ENCODE assay signal across 8 cellular contexts in the genomic region with DNA sequence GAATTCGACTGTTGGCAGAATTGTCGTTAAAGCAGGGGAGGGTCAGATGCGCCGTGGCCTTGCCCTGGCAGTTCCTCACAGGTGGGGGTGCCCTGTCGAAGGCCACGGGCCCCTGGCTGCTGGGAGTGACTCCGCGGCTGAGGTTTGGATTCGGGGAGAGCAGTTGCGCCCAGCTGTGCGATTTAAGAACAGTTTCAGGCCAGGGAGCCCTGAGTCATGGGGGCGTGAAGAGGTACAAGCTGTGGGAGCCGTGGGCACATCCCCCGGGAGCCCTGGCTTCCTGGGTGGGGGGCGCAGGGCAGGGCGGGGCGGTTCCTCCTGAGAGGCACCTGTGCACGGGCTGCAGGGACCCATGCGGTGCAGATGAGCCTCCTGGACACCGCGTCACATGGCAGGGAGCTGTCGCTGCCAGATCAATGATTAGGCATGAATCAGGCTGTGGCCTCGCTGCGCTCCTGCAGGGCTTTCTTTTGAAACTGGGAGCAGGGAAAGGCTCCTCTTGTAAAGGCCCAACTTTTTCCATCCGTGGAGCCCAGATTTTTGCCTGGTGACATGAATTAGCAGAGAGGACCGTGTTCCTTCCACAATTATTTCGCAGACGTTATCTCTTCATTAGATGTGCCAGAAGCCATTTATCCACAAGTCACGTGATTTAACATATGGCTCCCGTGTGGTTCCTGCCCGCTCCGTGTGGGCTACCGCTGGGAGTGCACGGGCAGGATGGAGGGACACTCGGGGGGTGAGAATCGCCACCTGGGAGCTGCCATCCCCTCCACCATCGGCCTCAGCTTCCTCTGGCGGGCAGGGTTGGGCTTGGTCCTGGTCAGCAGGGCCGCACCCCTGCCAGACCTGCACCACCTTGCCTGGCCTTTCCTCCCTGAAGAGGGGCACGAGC. TPM values are rescaled to one million over a fixed set of nuclear protein-coding genes. Genes with fewer than 3 reads are reported as not detected.
DNase-seq lines count a peak whose midpoint lies in the region; ATAC-seq, FAIRE-seq and TF ChIP-seq lines count a peak whose summit lies in the region.

No MANE protein-coding gene starts in this region.

- H3K4me2 ChIP-seq in K562 (ENCODE audit: insufficient read depth, low read length): peak overlapping the region; percentile 73

- BruUV-seq in K562 (replicated peaks; lab: Mats Ljungman, UMichigan): TSS peak; percentile 60

- ATAC-seq in HG02938 (IDR thresholded peaks at IDR 0.05; ENCODE audit: unreplicated experiment) (peak; percentile 26), K562 (peak; percentile 40; the same call in 2 of the 3 replicates), HG03139 (IDR thresholded peaks at IDR 0.05; ENCODE audit: unreplicated experiment) (no peak)

- POLR2A ChIA-PET in K562 (lab: Yijun Ruan, JAX): interaction anchor here (0.7 kb wide), 1 partner anchor 156 kb away, joined by 3 read pairs; no protein-coding TSS in a partner anchor

- no peak for TF ChIP-seq EP300 in K562 (IDR thresholded peaks at IDR 0.05; ENCODE audit: low read length)

- TF ChIP-seq POLR2A in K562 (conservative IDR thresholded peaks at IDR 0.05): no peak

- peaks cover 3% of the 10 kb centered on the region; the same call in 1 of the 2 replicates for H3K27me3 ChIP-seq in GM06990 (replicated peaks; ENCODE audit: control insufficient read depth, insufficient read depth, low read length)
- H3K27me3 ChIP-seq in K562 (ENCODE audit: control insufficient read depth in 2 of 2, insufficient read depth in 2 of 2, low read length in 2 of 2): no peaks in the 10 kb centered on the region
- peaks cover 23% of the 10 kb centered on the region for H3K27me3 ChIP-seq in iPS-20b (ENCODE audit: insufficient read depth, low read length)

- DNase-seq in GM06990 (ENCODE audit: extremely low read depth, insufficient read length) (peak; percentile 34), RCC 7860 (ENCODE audit: low spot score) (peak; percentile 37), K562 (ENCODE audit: extremely low read depth in 1 of 4, low spot score in 3 of 4) (peak in 3 of 4 experiments; percentile 35 to 55 (median 35)), NCI-H128 (lab: John Stamatoyannopoulos, UW; ENCODE audit: unreplicated experiment) (no peak)
- DNase-seq in stimulated activated CD4-positive, alpha-beta T cell treated with anti-CD3 and anti-CD28 coated beads, Interleukin-2, amount 100 ng/mL, for 24 hours: peak; percentile 49 to 59

- H3K27ac ChIP-seq in K562 (ENCODE audit: extremely low read depth, low read depth, low read length) (peak overlapping the region; percentile 79; the same call in 2 of the 3 replicates), iPS-20b (ENCODE audit: low read length) (no peak overlapping the region)

- peaks cover 12% of the 10 kb centered on the region; the same call in 2 of the 3 replicates for H3K79me2 ChIP-seq in K562 (ENCODE audit: control insufficient read depth, insufficient read depth, low read length)

- 11% methylated on average over 27 of the region's 40 CpGs for WGBS in K562 (ENCODE audit: insufficient coverage, low coverage, missing lambda C conversion rate)

- H3K9ac ChIP-seq in K562 (ENCODE audit: insufficient read depth in 1 of 2, low read depth in 2 of 2, low read length in 2 of 2): peak overlapping the region in 1 of 2 experiments; percentile 88; a peak in 2 of 4 replicates
- no peak overlapping the region for H3K9ac ChIP-seq in iPS-20b (ENCODE audit: low read depth, low read length)

- H3K4me1 ChIP-seq in K562 (replicated peaks in 1 of 2; ENCODE audit: control insufficient read depth in 2 of 2, insufficient read depth in 2 of 2, low read length in 2 of 2): peaks cover 5 to 82% of the 10 kb centered on the region in 2 experiments; a peak in 3 of 5 replicates
- H3K4me1 ChIP-seq in iPS-20b (ENCODE audit: insufficient read depth, low read length): peaks cover 4% of the 10 kb centered on the region; the same call in 1 of the 2 replicates

- H2AFZ ChIP-seq in K562 (ENCODE audit: low read depth, low read length): 0 out of 2 replicates have a peak overlapping the region, but pooled peaks have one; percentile 41

- FAIRE-seq in RCC 7860 (lab: Jason Lieb, UNC): no peak
- peak; percentile 15 for FAIRE-seq in K562 (lab: Jason Lieb, UNC)

- no peaks in the 10 kb centered on the region for H3K9me1 ChIP-seq in K562 (ENCODE audit: control insufficient read depth, insufficient read depth, low read length)

- CTCF ChIA-PET in K562 (lab: Yijun Ruan, JAX; ENCODE audit: low intra/inter-chr PET ratio): interaction anchor here (0.6 kb wide), 1 partner anchor 256 kb away, joined by 3 read pairs; no protein-coding TSS in a partner anchor

- H3K9me3 ChIP-seq in K562 (replicated peaks; ENCODE audit: control insufficient read depth, insufficient read depth, low read depth, low read length): no peaks in the 10 kb centered on the region
- H3K9me3 ChIP-seq in iPS-20b (ENCODE audit: insufficient read depth, low read depth, low read length): no peaks in the 10 kb centered on the region

- H4K20me1 ChIP-seq in K562 (replicated peaks; ENCODE audit: control insufficient read depth, insufficient read depth, low read length): no peaks in the 10 kb centered on the region

- no peaks in the 10 kb centered on the region for H3K36me3 ChIP-seq in GM06990 (ENCODE audit: control insufficient read depth, insufficient read depth, low read length)
- no peaks in the 10 kb centered on the region; the same call in 2 of the 3 replicates for H3K36me3 ChIP-seq in K562 (ENCODE audit: control insufficient read depth, insufficient read depth, low read length)
- no peaks in the 10 kb centered on the region for H3K36me3 ChIP-seq in iPS-20b (ENCODE audit: insufficient read depth, low read depth, low read length)

- peak overlapping the region; percentile 50 for H3K4me3 ChIP-seq in GM06990 (replicated peaks; ENCODE audit: low read depth, low read length)
- peak overlapping the region; percentile 47 for H3K4me3 ChIP-seq in K562
- peak overlapping the region; percentile 65 for H3K4me3 ChIP-seq in iPS-20b (ENCODE audit: low read length)

- intact Hi-C loops in K562 (cut with micrococcal nuclease): loop anchor here (2.0 kb wide), 1 partner anchor 51 kb away; no protein-coding TSS in a partner anchor

- no peak for TF ChIP-seq RAD21 in K562 (CRISPR knock-in tag; conservative IDR thresholded peaks at IDR 0.05 in 1 of 2, IDR thresholded peaks at IDR 0.05 in 1 of 2)

- in situ Hi-C loops in K562 (cut with MboI): no loop called here

- TF ChIP-seq CTCF in GM06990 (IDR thresholded peaks at IDR 0.05; ENCODE audit: insufficient read depth, low read length, poor library complexity, severe bottlenecking) (no peak), K562 (IDR thresholded peaks at IDR 0.05 in 2 of 3, conservative IDR thresholded peaks at IDR 0.05 in 1 of 3; ENCODE audit: insufficient read depth in 2 of 3, low read depth in 1 of 3, low read length in 3 of 3) (no peak)

TF ChIP-seq in K562, 482 proteins besides CTCF, POLR2A, EP300 and RAD21 (continues in another document):
- no peak for TF ChIP-seq HMGN3 (IDR thresholded peaks at IDR 0.05; ENCODE audit: borderline replicate concordance, extremely low read depth, insufficient read length, low read depth, low read length)

RNA-seq across cellular contexts. Expression of gene PWWP2B, which starts 0.9 kb away (rescaled TPM):
- total RNA-seq in K562 (2011; cell fraction: chromatin; rRNA removed; ENCODE audit: low replicate concordance): 1.1 and 5.8 TPM in 2 replicates
- 5.5 and 6.5 TPM in 2 replicates for total RNA-seq in K562 (2011; cell fraction: nucleolus; rRNA removed)
- total RNA-seq in K562 (2011; cell fraction: nucleoplasm; rRNA removed): 3.1 and 3.2 TPM in 2 replicates
- total RNA-seq in K562 (2014; rRNA removed): 7.5 and 10.4 TPM in 2 replicates
- 0.64 and 0.80 TPM in 2 replicates for total RNA-seq in K562 (2014; rRNA removed; fragmentation: Illumina TruSeq; extraction: Trizol)
- total RNA-seq in K562 (2015; rRNA removed; fragmentation: Illumina TruSeq; extraction: Trizol): 2.0 and 2.7 TPM in 2 replicates
- 9.2 and 9.8 TPM in 2 replicates for total RNA-seq in K562 (2021)
- 1.2 and 1.7 TPM in 2 replicates for polyA plus RNA-seq in K562 (2011; rRNA removed)
- polyA plus RNA-seq in K562 (2011; cell fraction: cytosol; rRNA removed): 2.3 and 7.4 TPM in 2 replicates
- polyA plus RNA-seq in K562 (2011; cell fraction: nucleus; rRNA removed): 3.1 and 5.8 TPM in 2 replicates
- 3.8 and 4.8 TPM in 2 replicates for polyA plus RNA-seq in K562 (2012)
- 0.24 and 1.2 TPM in 2 replicates for polyA plus RNA-seq in K562 (2014; fragmentation: Illumina TruSeq; extraction: Trizol)
- polyA plus RNA-seq in K562 (2014; fragmentation: Nextera tagmentation; extraction: Ambion mirVana): under 1 TPM in 1 of 2 experiments, not detected in 1; 0.07 TPM
- 3.3 and 4.3 TPM in 2 replicates for polyA plus RNA-seq in K562 (2014; rRNA removed)
- 0.57 and 1.3 TPM in 2 replicates for polyA minus RNA-seq in K562 (2011; rRNA and poly(A)+ RNA removed)
- polyA minus RNA-seq in K562 (2011; cell fraction: cytosol; rRNA and poly(A)+ RNA removed): 2.9 and 4.0 TPM in 2 replicates
- polyA minus RNA-seq in K562 (2011; cell fraction: nucleus; rRNA and poly(A)+ RNA removed): 2.0 and 2.8 TPM in 2 replicates
